Comparison of ENCODE assay signal across 2 cellular contexts in genomic region chr14:72957213-72957612, GRCh38.
A peak's percentile ranks its signal among the peaks of the same experiment; 100 is the strongest.
TF ChIP-seq lines count a peak whose summit lies in the region.

No MANE protein-coding gene starts in this region.

TF ChIP-seq in IMR-90, 13 proteins besides CTCF, POLR2A, EP300 and RAD21:
- peak; percentile 56; the same call in 1 of the 2 replicates for TF ChIP-seq MAFK (IDR thresholded peaks at IDR 0.05; ENCODE audit: low read depth, low read length)
- no peak for TF ChIP-seq RCOR1 (IDR thresholded peaks at IDR 0.05; ENCODE audit: insufficient replicate concordance, low read length)
- TF ChIP-seq RFX5 (IDR thresholded peaks at IDR 0.05; ENCODE audit: low read depth, low read length) = no peak
- TF ChIP-seq FOS (IDR thresholded peaks at IDR 0.05; ENCODE audit: low read depth, low read length) = no peak
- no peak for TF ChIP-seq CEBPB (IDR thresholded peaks at IDR 0.05; ENCODE audit: low read depth, low read length)

TF ChIP-seq in K562, 482 proteins besides CTCF, POLR2A, EP300 and RAD21:
- TF ChIP-seq MED1 (CRISPR knock-in tag; IDR thresholded peaks at IDR 0.05; ENCODE audit: borderline replicate concordance) (no peak), FOXK2 (conservative IDR thresholded peaks at IDR 0.05 in 1 of 2, IDR thresholded peaks at IDR 0.05 in 1 of 2; ENCODE audit: low read depth in 2 of 2) (no peak), ZNF316 (IDR thresholded peaks at IDR 0.05) (peak; percentile 36), ZBTB49 (CRISPR knock-in tag; IDR thresholded peaks at IDR 0.05; ENCODE audit: borderline replicate concordance) (no peak), EWSR1 (IDR thresholded peaks at IDR 0.05; ENCODE audit: borderline replicate concordance, low read depth, partially characterized antibody) (no peak), MTF1 (CRISPR knock-in tag; IDR thresholded peaks at IDR 0.05; ENCODE audit: borderline replicate concordance) (no peak), NFYB (IDR thresholded peaks at IDR 0.05; ENCODE audit: extremely low read depth, insufficient read length) (no peak), ZFP36 (IDR thresholded peaks at IDR 0.05; ENCODE audit: low read depth, low read length, partially characterized antibody) (no peak), PHF8 (IDR thresholded peaks at IDR 0.05; ENCODE audit: borderline replicate concordance, low read length) (no peak), C11orf30 (IDR thresholded peaks at IDR 0.05; ENCODE audit: low read depth) (peak; percentile 29; the same call in 1 of the 2 replicates), MAFG (tag; conservative IDR thresholded peaks at IDR 0.05) (peak; percentile 26; the same call in 1 of the 2 replicates), PYGO2 (tag; IDR thresholded peaks at IDR 0.05) (no peak)
